11 cellular contexts compared by ENCODE assay signal in the genomic region with DNA sequence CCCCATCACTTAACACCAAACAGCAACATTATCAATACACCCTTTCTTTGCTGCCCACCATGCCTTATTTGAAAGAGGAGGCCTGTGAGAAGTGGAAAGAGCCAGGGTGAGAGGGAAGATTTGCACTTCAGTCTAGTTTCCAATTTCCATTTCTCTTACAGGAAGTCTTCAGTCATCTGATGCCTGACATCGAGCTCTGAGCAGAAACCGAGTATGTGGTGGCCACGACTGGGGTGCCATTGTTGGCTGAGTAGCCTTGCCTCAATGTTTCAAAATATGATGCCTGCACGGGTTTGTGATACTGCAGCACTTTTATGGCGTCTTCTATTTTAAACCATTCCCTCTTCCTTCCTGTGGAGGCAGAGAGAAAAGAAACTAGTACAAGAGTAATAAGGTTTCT. TPM values are rescaled to one million over a fixed set of nuclear protein-coding genes. Genes with fewer than 3 reads are reported as not detected.
DNase-seq lines count a peak whose midpoint lies in the region; ATAC-seq and TF ChIP-seq lines count a peak whose summit lies in the region.
"Had no signal": no experiment of that assay in that cellular context is flagged by ENCODE, and none has a peak within 500 bp of the region (broad histone marks: within the 10 kb centered on the region; RNA-seq: fewer than 3 reads in every experiment).

No MANE protein-coding gene starts in this region.

- TF ChIP-seq CTCF in CD14-positive monocyte (IDR thresholded peaks at IDR 0.05) (no peak), GM12865 (IDR thresholded peaks at IDR 0.05; ENCODE audit: insufficient read depth, low read depth, low read length, missing control alignments) (no peak), lower leg skin (IDR thresholded peaks at IDR 0.05) (no peak)

- DNase-seq in CD14-positive monocyte (ENCODE audit: low spot score) (no peak), GM12865 (ENCODE audit: low read depth) (peak; percentile 71), Kasumi-1 (lab: John Stamatoyannopoulos, UW) (peak; percentile 64 to 72), LoVo (ENCODE audit: low spot score) (no peak), lower leg skin (ENCODE audit: low spot score in 2 of 2) (no peak), RPMI8226 (no peak)
- DNase-seq: midbrain, NCI-H345 had no signal

- peaks cover 0 to 2% (median 0%) of the 10 kb centered on the region in 3 donors for H3K27me3 Mint-ChIP-seq in CD14-positive monocyte (ENCODE audit: low read depth in 3 of 3)
- no peaks in the 10 kb centered on the region for H3K27me3 Mint-ChIP-seq in dendritic cell treated with granulocyte-macrophage colony-stimulating factor and Interleukin-4, amounts not matched to agents 40 ng/mL and 50 ng/mL, for 4 days

- H3K4me3 Mint-ChIP-seq in CD14-positive monocyte = peak overlapping the region; percentile 47 to 57
- H3K4me3 Mint-ChIP-seq in dendritic cell treated with granulocyte-macrophage colony-stimulating factor and Interleukin-4, amounts not matched to agents 40 ng/mL and 50 ng/mL, for 4 days = no peak overlapping the region

- H3K4me3 ChIP-seq in GM12865 (ENCODE audit: low read depth, low read length) (no peak overlapping the region), lower leg skin (ENCODE audit: low read depth, poor library complexity, severe bottlenecking) (no peak overlapping the region)
- H3K4me3 ChIP-seq: esophagus muscularis mucosa had no signal

- WGBS in lower leg skin, 2 donors = 63 to 73% methylated on average over 5 of the region's 5 CpGs

- H3K4me1 Mint-ChIP-seq in CD14-positive monocyte = peaks cover 60% of the 10 kb centered on the region
- peaks cover 59% of the 10 kb centered on the region for H3K4me1 Mint-ChIP-seq in dendritic cell treated with granulocyte-macrophage colony-stimulating factor and Interleukin-4, amounts not matched to agents 40 ng/mL and 50 ng/mL, for 4 days (ENCODE audit: low read depth)

- H3K9me3 Mint-ChIP-seq in CD14-positive monocyte = no peaks in the 10 kb centered on the region
- no peaks in the 10 kb centered on the region for H3K9me3 Mint-ChIP-seq in dendritic cell treated with granulocyte-macrophage colony-stimulating factor and Interleukin-4, amounts not matched to agents 40 ng/mL and 50 ng/mL, for 4 days

- TF ChIP-seq POLR2A in lower leg skin (IDR thresholded peaks at IDR 0.05) = no peak

- H3K27ac Mint-ChIP-seq in CD14-positive monocyte = peak overlapping the region; percentile 60 to 93 (median 68)
- peak overlapping the region; percentile 61 for H3K27ac Mint-ChIP-seq in dendritic cell treated with granulocyte-macrophage colony-stimulating factor and Interleukin-4, amounts not matched to agents 40 ng/mL and 50 ng/mL, for 4 days

- no peak for ATAC-seq in HG03139 (IDR thresholded peaks at IDR 0.05; ENCODE audit: unreplicated experiment)

- intact Hi-C loops in CD14-positive monocyte (cut with micrococcal nuclease) = no loop called here
- intact Hi-C loops in dendritic cell treated with granulocyte-macrophage colony-stimulating factor and Interleukin-4, amounts not matched to agents 40 ng/mL and 50 ng/mL, for 4 days (cut with micrococcal nuclease) = no loop called here
- intact Hi-C loops in lower leg skin (cut with DNase I; ENCODE audit: low total_unique reads) = no loop called here

- peaks cover 25 to 60% of the 10 kb centered on the region in 2 donors for H3K36me3 Mint-ChIP-seq in CD14-positive monocyte
- peaks cover 54% of the 10 kb centered on the region for H3K36me3 Mint-ChIP-seq in dendritic cell treated with granulocyte-macrophage colony-stimulating factor and Interleukin-4, amounts not matched to agents 40 ng/mL and 50 ng/mL, for 4 days (ENCODE audit: low read depth)

RNA-seq across cellular contexts. Expression of a gene that starts 39.8 kb away (rescaled TPM):
- polyA plus RNA-seq in CD14-positive monocyte = 10 to 100 TPM; 57.2 to 66.7 TPM
- total RNA-seq in lower leg skin = 10 to 100 TPM; 34.3 to 92.2 (median 57.1) TPM

RNA-seq across cellular contexts. Expression of a gene that starts 51.9 kb away (rescaled TPM):
- 10 to 100 TPM; 11.4 to 17.6 TPM for polyA plus RNA-seq in CD14-positive monocyte
- 100 to 1,000 TPM; 134 to 188 (median 167) TPM for total RNA-seq in lower leg skin

Comparison
In these comparisons a context has a peak if more than half of its experiments do, and no peak if none do; other contexts are left out.
1. DNase-seq: peak in GM12865 (single experiment) and Kasumi-1 (2 of 2); none in CD14-positive monocyte (single experiment), LoVo (single experiment), lower leg skin (0 of 2) and RPMI8226 (single experiment).